In genomic region chr14:76918751-76919421, GRCh38 we compare ENCODE assay signal across 7 cellular contexts.
DNase-seq lines count a peak whose midpoint lies in the region; ATAC-seq and TF ChIP-seq lines count a peak whose summit lies in the region.

No MANE protein-coding gene starts in this region.

- H3K4me3 ChIP-seq in NB4 (ENCODE audit: low read depth, low read length), result no peak overlapping the region
- H3K4me3 ChIP-seq in adipocyte (ENCODE audit: low read length), result peak overlapping the region; percentile 70

- no peaks in the 10 kb centered on the region for H3K36me3 ChIP-seq in adipocyte (ENCODE audit: control insufficient read depth, insufficient read depth, low read length, severe bottlenecking)

- peak overlapping the region; percentile 54 for H3K4me3 Mint-ChIP-seq in osteocyte (ENCODE audit: unreplicated experiment)

- TF ChIP-seq CTCF in NB4 (IDR thresholded peaks at IDR 0.05; ENCODE audit: low read depth, low read length) (no peak), osteocyte (IDR thresholded peaks at IDR 0.05) (peak; percentile 38)

- peak; percentile 97 for DNase-seq in GM03348 (ENCODE audit: low spot score)
- peak; percentile 68 for DNase-seq in NB4 (ENCODE audit: low read depth)
- peak; percentile 99 for DNase-seq in adipocyte (ENCODE audit: low read depth)
- DNase-seq in glomerular visceral epithelial cell (ENCODE audit: extremely low spot score), result peak; percentile 100
- DNase-seq in osteocyte (ENCODE audit: extremely low spot score, unreplicated experiment), result peak; percentile 99
- DNase-seq in activated naive CD4-positive, alpha-beta T cell (lab: John Stamatoyannopoulos, UW), result no peak

- H3K4me1 Mint-ChIP-seq in osteocyte (ENCODE audit: unreplicated experiment), result peaks cover 77% of the 10 kb centered on the region

- H3K4me1 ChIP-seq in adipocyte (ENCODE audit: control insufficient read depth, insufficient read depth, low read length), result peaks cover 30% of the 10 kb centered on the region

- no peak for ATAC-seq in HG03045 (IDR thresholded peaks at IDR 0.05; ENCODE audit: unreplicated experiment)

- no peaks in the 10 kb centered on the region for H3K9me3 Mint-ChIP-seq in osteocyte (ENCODE audit: unreplicated experiment)

- no peaks in the 10 kb centered on the region for H3K27me3 ChIP-seq in adipocyte (replicated peaks; ENCODE audit: control insufficient read depth, insufficient read depth, low read length)

- peak overlapping the region; percentile 99 for H3K27ac Mint-ChIP-seq in osteocyte (ENCODE audit: unreplicated experiment)

- H3K9me3 ChIP-seq in adipocyte (ENCODE audit: control insufficient read depth, low read length), result no peaks in the 10 kb centered on the region

- no peaks in the 10 kb centered on the region for H3K36me3 Mint-ChIP-seq in osteocyte (ENCODE audit: unreplicated experiment)

- TF ChIP-seq POLR2A in NB4 (IDR thresholded peaks at IDR 0.05; ENCODE audit: extremely low read depth, insufficient read length), result no peak

- peak overlapping the region; percentile 83 for H3K9ac ChIP-seq in adipocyte (ENCODE audit: low read length)

- H3K27me3 Mint-ChIP-seq in osteocyte (ENCODE audit: unreplicated experiment), result no peaks in the 10 kb centered on the region

Comparison
In these comparisons a context has a peak if more than half of its experiments do, and no peak if none do; other contexts are left out.
1. DNase-seq: peak in GM03348 (single experiment), NB4 (single experiment), adipocyte (single experiment), glomerular visceral epithelial cell (single experiment) and osteocyte (single experiment); none in activated naive CD4-positive, alpha-beta T cell (0 of 4).